1 cellular context compared by ENCODE assay signal in the genomic region with DNA sequence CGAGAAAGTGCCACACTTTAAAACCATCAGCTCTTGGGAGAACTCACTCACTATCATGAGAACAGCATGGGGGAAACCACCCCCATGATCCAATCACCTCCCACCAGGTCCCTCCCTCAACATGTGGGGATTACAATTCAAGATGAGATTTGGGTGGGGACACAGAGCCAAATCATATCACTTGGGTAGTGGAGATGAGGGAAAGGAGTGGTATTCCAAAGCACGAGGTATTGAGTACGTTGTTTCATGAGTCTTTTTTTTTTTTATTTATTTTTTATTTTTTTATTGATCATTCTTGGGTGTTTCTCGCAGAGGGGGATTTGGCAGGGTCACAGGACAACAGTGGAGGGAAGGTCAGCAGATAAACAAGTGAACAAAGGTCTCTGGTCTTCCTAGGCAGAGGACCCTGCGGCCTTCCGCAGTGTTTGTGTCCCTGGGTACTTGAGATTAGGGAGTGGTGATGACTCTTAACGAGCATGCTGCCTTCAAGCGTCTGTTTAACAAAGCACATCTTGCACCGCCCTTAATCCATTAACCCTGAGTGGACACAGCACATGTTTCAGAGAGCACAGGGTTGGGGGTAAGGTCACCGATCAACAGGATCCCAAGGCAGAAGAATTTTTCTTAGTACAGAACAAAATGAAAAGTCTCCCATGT.
A peak's percentile ranks its signal among the peaks of the same experiment; 100 is the strongest.
TF ChIP-seq lines count a peak whose summit lies in the region.

No MANE protein-coding gene starts in this region.

TF ChIP-seq in HEK293, 187 proteins besides CTCF, POLR2A, EP300 and RAD21:
- TF ChIP-seq, protein P1, sequence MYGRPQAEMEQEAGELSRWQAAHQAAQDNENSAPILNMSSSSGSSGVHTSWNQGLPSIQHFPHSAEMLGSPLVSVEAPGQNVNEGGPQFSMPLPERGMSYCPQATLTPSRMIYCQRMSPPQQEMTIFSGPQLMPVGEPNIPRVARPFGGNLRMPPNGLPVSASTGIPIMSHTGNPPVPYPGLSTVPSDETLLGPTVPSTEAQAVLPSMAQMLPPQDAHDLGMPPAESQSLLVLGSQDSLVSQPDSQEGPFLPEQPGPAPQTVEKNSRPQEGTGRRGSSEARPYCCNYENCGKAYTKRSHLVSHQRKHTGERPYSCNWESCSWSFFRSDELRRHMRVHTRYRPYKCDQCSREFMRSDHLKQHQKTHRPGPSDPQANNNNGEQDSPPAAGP (tag by site-specific recombination; IDR thresholded peaks at IDR 0.05) = peak; percentile 74; the same call in 1 of the 2 replicates
- TF ChIP-seq ZNF600 (tag by site-specific recombination; IDR thresholded peaks at IDR 0.05) = 0 out of 2 replicates have a peak, but pooled peaks have one; percentile 11
- peak; percentile 67 for TF ChIP-seq WT1 (tag by site-specific recombination; IDR thresholded peaks at IDR 0.05)
